In the genomic region with DNA sequence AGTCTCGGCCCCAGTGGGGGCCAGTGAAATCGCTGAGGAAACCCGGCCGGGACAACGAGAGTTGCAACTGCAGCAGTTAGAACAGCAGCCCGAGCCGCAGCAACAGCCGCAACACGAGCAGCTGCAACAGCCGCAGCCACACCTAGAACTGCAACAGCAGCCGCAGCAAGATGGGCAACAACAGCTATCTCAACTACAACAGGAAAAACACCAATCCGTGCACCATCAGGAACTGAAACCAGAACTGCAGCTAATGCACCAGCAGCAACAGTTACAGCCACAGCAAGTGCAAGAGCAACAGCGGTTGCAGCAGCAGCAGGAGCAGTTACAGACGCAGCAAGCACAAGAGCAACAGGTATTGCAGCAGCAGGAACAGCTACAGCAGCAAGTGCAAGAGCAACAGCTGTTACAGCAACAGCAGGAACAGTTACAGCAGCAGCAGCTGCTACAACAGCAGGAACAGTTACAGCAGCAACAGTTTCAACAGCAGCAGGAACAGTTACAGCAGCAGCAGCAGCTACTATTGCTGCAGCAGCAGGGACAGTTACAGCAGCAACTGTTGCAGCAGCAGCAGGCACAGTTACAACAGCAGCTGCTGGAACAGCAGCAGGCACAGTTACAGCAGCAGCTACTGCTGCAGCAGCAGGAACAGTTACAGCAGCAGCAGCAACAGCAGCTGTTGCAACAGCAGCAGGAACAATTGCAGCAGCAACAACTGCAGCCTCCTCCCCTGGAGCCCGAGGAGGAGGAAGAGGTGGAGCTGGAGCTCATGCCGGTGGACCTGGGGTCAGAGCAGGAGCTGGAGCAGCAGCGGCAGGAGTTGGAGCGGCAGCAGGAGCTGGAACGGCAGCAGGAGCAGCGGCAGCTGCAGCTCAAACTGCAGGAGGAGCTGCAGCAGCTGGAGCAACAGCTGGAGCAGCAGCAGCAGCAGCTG, we compare ENCODE assay signal across 1 cellular context.
TF ChIP-seq lines count a peak whose summit lies in the region.

No MANE protein-coding gene starts in this region.

TF ChIP-seq in HEK293, 187 proteins besides CTCF, POLR2A, EP300 and RAD21:
- peak; percentile 98 for TF ChIP-seq SCRT2 (tag by site-specific recombination; IDR thresholded peaks at IDR 0.05)
- peak; percentile 27; the same call in 1 of the 2 replicates for TF ChIP-seq ZNF341 (tag by site-specific recombination; IDR thresholded peaks at IDR 0.05; ENCODE audit: low read depth)
- TF ChIP-seq MZF1 (tag by site-specific recombination; IDR thresholded peaks at IDR 0.05; ENCODE audit: borderline replicate concordance): no peak
- no peak for TF ChIP-seq GLI2 (tag by site-specific recombination; IDR thresholded peaks at IDR 0.05; ENCODE audit: borderline replicate concordance, low read depth)
- no peak for TF ChIP-seq ZNF133 (tag by site-specific recombination; IDR thresholded peaks at IDR 0.05)
- no peak for TF ChIP-seq ZNF16 (tag by site-specific recombination; IDR thresholded peaks at IDR 0.05; ENCODE audit: low read depth)
- peak; percentile 95 for TF ChIP-seq SCRT1 (tag by site-specific recombination; IDR thresholded peaks at IDR 0.05; ENCODE audit: borderline replicate concordance)
- TF ChIP-seq GLI4 (tag by site-specific recombination; IDR thresholded peaks at IDR 0.05): no peak
- no peak for TF ChIP-seq MEIS1 (CRISPR knock-in tag; IDR thresholded peaks at IDR 0.05; ENCODE audit: borderline replicate concordance)
- TF ChIP-seq ZBTB48 (tag by site-specific recombination; IDR thresholded peaks at IDR 0.05): no peak
- TF ChIP-seq, protein P1, sequence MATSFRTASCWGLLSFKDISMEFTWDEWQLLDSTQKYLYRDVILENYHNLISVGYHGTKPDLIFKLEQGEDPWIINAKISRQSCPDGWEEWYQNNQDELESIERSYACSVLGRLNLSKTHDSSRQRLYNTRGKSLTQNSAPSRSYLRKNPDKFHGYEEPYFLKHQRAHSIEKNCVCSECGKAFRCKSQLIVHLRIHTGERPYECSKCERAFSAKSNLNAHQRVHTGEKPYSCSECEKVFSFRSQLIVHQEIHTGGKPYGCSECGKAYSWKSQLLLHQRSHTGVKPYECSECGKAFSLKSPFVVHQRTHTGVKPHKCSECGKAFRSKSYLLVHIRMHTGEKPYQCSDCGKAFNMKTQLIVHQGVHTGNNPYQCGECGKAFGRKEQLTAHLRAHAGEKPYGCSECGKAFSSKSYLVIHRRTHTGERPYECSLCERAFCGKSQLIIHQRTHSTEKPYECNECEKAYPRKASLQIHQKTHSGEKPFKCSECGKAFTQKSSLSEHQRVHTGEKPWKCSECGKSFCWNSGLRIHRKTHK (tag by site-specific recombination; IDR thresholded peaks at IDR 0.05): no peak
- TF ChIP-seq ZNF169 (tag by site-specific recombination; IDR thresholded peaks at IDR 0.05): peak; percentile 99
- no peak for TF ChIP-seq SETDB1 (IDR thresholded peaks at IDR 0.05; ENCODE audit: insufficient read length, low read length)
- no peak for TF ChIP-seq ZNF549 (tag by site-specific recombination; IDR thresholded peaks at IDR 0.05)
- TF ChIP-seq WT1 (tag by site-specific recombination; IDR thresholded peaks at IDR 0.05): no peak
- TF ChIP-seq GLIS2 (tag by site-specific recombination; IDR thresholded peaks at IDR 0.05): no peak
